Comparison of ENCODE assay signal across 10 cellular contexts in genomic region chr17:16537130-16537458, GRCh38. TPM values are rescaled to one million over a fixed set of nuclear protein-coding genes. Genes with fewer than 3 reads are reported as not detected.
DNase-seq lines count a peak whose midpoint lies in the region; ATAC-seq and TF ChIP-seq lines count a peak whose summit lies in the region.
"Had no signal": no experiment of that assay in that cellular context is flagged by ENCODE, and none has a peak within 500 bp of the region (broad histone marks: within the 10 kb centered on the region; RNA-seq: fewer than 3 reads in every experiment).

No MANE protein-coding gene starts in this region.

- in situ Hi-C loops in brain microvascular endothelial cell (cut with HindIII; ENCODE audit: low pct_ligation_motif_present, low sequenced_read_pairs) = no loop called here

- H3K27ac ChIP-seq in brain microvascular endothelial cell = no peak overlapping the region
- H3K27ac ChIP-seq: KMS-11 had no signal

- peaks cover 23% of the 10 kb centered on the region for H3K4me1 Mint-ChIP-seq in stimulated activated naive CD8-positive, alpha-beta T cell treated with anti-CD3 and anti-CD28 coated beads, Interleukin-15, Interleukin-2, amounts not matched to agents 100 ng/mL and 50 ng/mL, for 24 hours (ENCODE audit: low read depth)
- peaks cover 12% of the 10 kb centered on the region for H3K4me1 Mint-ChIP-seq in activated naive CD8-positive, alpha-beta T cell treated with anti-CD3 and anti-CD28 coated beads for 36 hours
- peaks cover 9 to 26% (median 19%) of the 10 kb centered on the region in 4 donors for H3K4me1 Mint-ChIP-seq in naive thymus-derived CD8-positive, alpha-beta T cell

- POLR2A ChIA-PET in naive thymus-derived CD8-positive, alpha-beta T cell (lab: Charles Lee) = interaction anchor here (0.9 to 3.7 kb wide), 4 partner anchors 47 to 456 kb away, joined by 3 to 23 read pairs (median 12); no protein-coding TSS in a partner anchor

- no peaks in the 10 kb centered on the region for H3K27me3 ChIP-seq in brain microvascular endothelial cell (replicated peaks)
- H3K27me3 ChIP-seq: upper lobe of left lung had no signal

- no peak for TF ChIP-seq CTCF in brain microvascular endothelial cell (IDR thresholded peaks at IDR 0.05; ENCODE audit: low read depth, low read length, missing control alignments)

- no peaks in the 10 kb centered on the region for H3K27me3 Mint-ChIP-seq in stimulated activated naive CD8-positive, alpha-beta T cell treated with anti-CD3 and anti-CD28 coated beads, Interleukin-15, Interleukin-2, amounts not matched to agents 100 ng/mL and 50 ng/mL, for 24 hours
- H3K27me3 Mint-ChIP-seq in activated naive CD8-positive, alpha-beta T cell treated with anti-CD3 and anti-CD28 coated beads for 36 hours = no peaks in the 10 kb centered on the region
- H3K27me3 Mint-ChIP-seq in naive thymus-derived CD8-positive, alpha-beta T cell = peaks cover 0 to 3% (median 0%) of the 10 kb centered on the region in 5 donors

- no peaks in the 10 kb centered on the region for H3K36me3 ChIP-seq in brain microvascular endothelial cell (replicated peaks)
- H3K36me3 ChIP-seq: upper lobe of left lung had no signal

- no peak overlapping the region for H3K27ac Mint-ChIP-seq in stimulated activated naive CD8-positive, alpha-beta T cell treated with anti-CD3 and anti-CD28 coated beads, Interleukin-15, Interleukin-2, amounts not matched to agents 100 ng/mL and 50 ng/mL, for 24 hours
- H3K27ac Mint-ChIP-seq in activated naive CD8-positive, alpha-beta T cell treated with anti-CD3 and anti-CD28 coated beads for 36 hours = peak overlapping the region; percentile 73
- peak overlapping the region in 9 of 10 donors; percentile 86 to 98 (median 95) for H3K27ac Mint-ChIP-seq in naive thymus-derived CD8-positive, alpha-beta T cell

- no peak for DNase-seq in stimulated activated naive CD8-positive, alpha-beta T cell treated with anti-CD3 and anti-CD28 coated beads, Interleukin-15, Interleukin-2, amounts not matched to agents 100 U/mL and 50 U/mL, for 24 hours
- DNase-seq in activated naive CD8-positive, alpha-beta T cell treated with anti-CD3 and anti-CD28 coated beads for 36 hours = no peak
- no peak for DNase-seq in naive thymus-derived CD8-positive, alpha-beta T cell
- DNase-seq in iPS-NIHi7 (ENCODE audit: extremely low spot score) = no peak
- DNase-seq in brain microvascular endothelial cell = no peak

- H3K36me3 Mint-ChIP-seq in stimulated activated naive CD8-positive, alpha-beta T cell treated with anti-CD3 and anti-CD28 coated beads, Interleukin-15, Interleukin-2, amounts not matched to agents 100 ng/mL and 50 ng/mL, for 24 hours (ENCODE audit: low read depth) = peaks cover 3% of the 10 kb centered on the region
- H3K36me3 Mint-ChIP-seq in activated naive CD8-positive, alpha-beta T cell treated with anti-CD3 and anti-CD28 coated beads for 36 hours = no peaks in the 10 kb centered on the region
- peaks cover 0 to 6% (median 0%) of the 10 kb centered on the region in 3 donors for H3K36me3 Mint-ChIP-seq in naive thymus-derived CD8-positive, alpha-beta T cell

- no peak overlapping the region for H3K4me3 ChIP-seq in brain microvascular endothelial cell (ENCODE audit: low read depth, low read length)

- peak overlapping the region; percentile 96 for H3K4me3 Mint-ChIP-seq in stimulated activated naive CD8-positive, alpha-beta T cell treated with anti-CD3 and anti-CD28 coated beads, Interleukin-15, Interleukin-2, amounts not matched to agents 100 ng/mL and 50 ng/mL, for 24 hours
- peak overlapping the region; percentile 93 for H3K4me3 Mint-ChIP-seq in activated naive CD8-positive, alpha-beta T cell treated with anti-CD3 and anti-CD28 coated beads for 36 hours
- H3K4me3 Mint-ChIP-seq in naive thymus-derived CD8-positive, alpha-beta T cell = peak overlapping the region; percentile 0 to 99 (median 96)

- no peaks in the 10 kb centered on the region for H3K9me3 Mint-ChIP-seq in stimulated activated naive CD8-positive, alpha-beta T cell treated with anti-CD3 and anti-CD28 coated beads, Interleukin-15, Interleukin-2, amounts not matched to agents 100 ng/mL and 50 ng/mL, for 24 hours
- peaks cover 9% of the 10 kb centered on the region for H3K9me3 Mint-ChIP-seq in activated naive CD8-positive, alpha-beta T cell treated with anti-CD3 and anti-CD28 coated beads for 36 hours
- H3K9me3 Mint-ChIP-seq in naive thymus-derived CD8-positive, alpha-beta T cell = peaks cover 0 to 8% (median 3%) of the 10 kb centered on the region in 9 donors

- ATAC-seq in stimulated activated naive CD8-positive, alpha-beta T cell treated with anti-CD3 and anti-CD28 coated beads, Interleukin-15, Interleukin-2, amounts not matched to agents 100 U/mL and 50 U/mL, for 24 hours = no peak
- no peak for ATAC-seq in naive thymus-derived CD8-positive, alpha-beta T cell
- ATAC-seq in GM19023 (IDR thresholded peaks at IDR 0.05; ENCODE audit: unreplicated experiment) (no peak), GM21723 (IDR thresholded peaks at IDR 0.05; ENCODE audit: unreplicated experiment) (no peak)

RNA-seq across cellular contexts. Expression of gene ZNF287, which starts 31.9 kb away (rescaled TPM):
- 1 to 10 TPM; 7.2 to 9.8 TPM for total RNA-seq in activated naive CD8-positive, alpha-beta T cell treated with anti-CD3 and anti-CD28 coated beads for 36 hours
- total RNA-seq in naive thymus-derived CD8-positive, alpha-beta T cell = 10 to 100 TPM; 18.8 to 21.6 TPM
- 10 to 100 TPM in 2 of 3 donors, 1 to 10 TPM in 1; 9.4 to 15.1 (median 11.4) TPM for polyA plus RNA-seq in naive thymus-derived CD8-positive, alpha-beta T cell

RNA-seq across cellular contexts. Expression of gene LRRC75A, which starts 45.1 kb away (rescaled TPM):
- 1 to 10 TPM; 1.5 to 1.7 TPM for total RNA-seq in activated naive CD8-positive, alpha-beta T cell treated with anti-CD3 and anti-CD28 coated beads for 36 hours
- 1 to 10 TPM; 7.4 to 8.9 TPM for total RNA-seq in naive thymus-derived CD8-positive, alpha-beta T cell
- 1 to 10 TPM; 1.8 to 3.1 (median 2.1) TPM for polyA plus RNA-seq in naive thymus-derived CD8-positive, alpha-beta T cell
